ENCODE assay signal across 8 cellular contexts in genomic region chr11:62832346-62833234, GRCh38. TPM values are rescaled to one million over a fixed set of nuclear protein-coding genes. Genes with fewer than 3 reads are reported as not detected.
DNase-seq lines count a peak whose midpoint lies in the region; ATAC-seq, FAIRE-seq and TF ChIP-seq lines count a peak whose summit lies in the region.

TSS of gene TEX54 (minus strand) at chr11:62832841.

- peaks cover 0 to 15% (median 0%) of the 10 kb centered on the region in 3 donors for H3K36me3 ChIP-seq in pancreas

- ATAC-seq in HG02884 (IDR thresholded peaks at IDR 0.05; ENCODE audit: unreplicated experiment) (peak; percentile 14), pancreas (peak; percentile 9 to 27 (median 13)), HG03139 (IDR thresholded peaks at IDR 0.05; ENCODE audit: unreplicated experiment) (no peak)

- TF ChIP-seq CTCF in VCaP (conservative IDR thresholded peaks at IDR 0.05) (no peak), foreskin fibroblast (IDR thresholded peaks at IDR 0.05; ENCODE audit: low read depth, low read length) (no peak), pancreas (IDR thresholded peaks at IDR 0.05) (no peak)

- FAIRE-seq in pancreas (lab: Jason Lieb, UNC) = no peak

- H3K27ac ChIP-seq in VCaP = peak within 1 kb of the TSS; percentile 79
- H3K27ac ChIP-seq in pancreas = peak within 1 kb of the TSS; percentile 83 to 96 (median 94)

- no peaks in the 10 kb centered on the region for H3K9me3 ChIP-seq in pancreas

- peaks cover 0 to 20% (median 6%) of the 10 kb centered on the region in 3 donors for H3K4me1 ChIP-seq in pancreas

- H3K4me3 ChIP-seq in foreskin fibroblast (ENCODE audit: low read depth in 1 of 2, low read length in 2 of 2) (peak within 1 kb of the TSS; percentile 93 to 94), pancreas (peak within 1 kb of the TSS; percentile 63 to 90 (median 84))

- WGBS in pancreas, 2 donors = 7 to 8% methylated on average over 39 to 40 of the region's 40 CpGs

- intact Hi-C loops in pancreas (cut with DNase I) = no loop called here

- no peaks in the 10 kb centered on the region for H3K27me3 ChIP-seq in pancreas

- DNase-seq in DMS 273 (lab: John Stamatoyannopoulos, UW; ENCODE audit: unreplicated experiment) (peak; percentile 63), DMS 273 treated with DMSO at 0.1 percent for 48 hours (lab: John Stamatoyannopoulos, UW) (no peak), foreskin fibroblast (peak in 1 of 2 donors; percentile 74), pancreas (peak in 5 of 6 donors; percentile 30 to 80 (median 64)), amniotic stem cell (lab: John Stamatoyannopoulos, UW) (no peak)

RNA-seq across cellular contexts. Expression of gene TEX54, which starts in this region (rescaled TPM):
- not detected for total RNA-seq in pancreas
- under 1 TPM in 1 of 2 donors, not detected in 1; 0.65 TPM for polyA plus RNA-seq in pancreas

Comparison
In these comparisons a context has a peak if more than half of its experiments do, and no peak if none do; other contexts are left out.
1. Peak in DNase-seq, ATAC-seq, H3K4me3 ChIP-seq and H3K27ac ChIP-seq in pancreas; RNA of the gene not detected or under 1 TPM.